Comparison of ENCODE assay signal across 8 cellular contexts in genomic region chr1:31065310-31066217, GRCh38. TPM values are rescaled to one million over a fixed set of nuclear protein-coding genes. Genes with fewer than 3 reads are reported as not detected.
DNase-seq lines count a peak whose midpoint lies in the region; ATAC-seq, FAIRE-seq and TF ChIP-seq lines count a peak whose summit lies in the region.

PUM1 (minus strand) TSS chr1:31065717; CDS start chr1:31059566, 6,151 bp downstream.

- H3K27ac ChIP-seq in adrenal gland, result peak within 1 kb of the TSS; percentile 42 to 96 (median 91)
- peak within 1 kb of the TSS; percentile 79 to 97 (median 91) for H3K27ac ChIP-seq in heart right ventricle
- peak within 1 kb of the TSS; percentile 98 for H3K27ac ChIP-seq in upper lobe of right lung

- peak; percentile 99 for FAIRE-seq in GM12891 (lab: Jason Lieb, UNC)

- WGBS in adrenal gland, 4 donors, result 0 to 3% (median 2%) methylated on average over 15 to 72 of the region's 72 CpGs
- 1% methylated on average over 72 of the region's 72 CpGs for WGBS in heart right ventricle, 2 donors

- no peaks in the 10 kb centered on the region for H3K27me3 ChIP-seq in adrenal gland
- H3K27me3 ChIP-seq in heart right ventricle, result no peaks in the 10 kb centered on the region
- no peaks in the 10 kb centered on the region for H3K27me3 ChIP-seq in upper lobe of right lung

- H3K27ac Mint-ChIP-seq in T-cell, result peak within 1 kb of the TSS; percentile 97 to 99

- intact Hi-C loops in adrenal gland (cut with DNase I), result loop anchor here in 1 of 2 donors (10.0 kb wide), 1 partner anchor 99 kb away; no protein-coding TSS in a partner anchor
- intact Hi-C loops in heart right ventricle (cut with DNase I), result loop anchor here in 5 of 10 donors (10.0 kb wide), 3 partner anchors 51 to 101 kb away; no protein-coding TSS in a partner anchor
- intact Hi-C loops in posterior vena cava (cut with DNase I), result loop anchor here in 1 of 2 donors (2.0 kb wide), 1 partner anchor 53 kb away; no protein-coding TSS in a partner anchor
- intact Hi-C loops in upper lobe of right lung (cut with DNase I), result no loop called here

- peaks cover 30 to 38% (median 31%) of the 10 kb centered on the region in 3 donors for H3K4me1 Mint-ChIP-seq in T-cell

- POLR2A ChIA-PET in T-cell (lab: Charles Lee), result interaction anchor here in 1 of 2 donors (0.6 kb wide), 1 partner anchor 15 kb away, joined by 5 read pairs; no protein-coding TSS in a partner anchor

- peak in 3 of 6 experiments; percentile 12 to 51 (median 39) for TF ChIP-seq CTCF in adrenal gland (IDR thresholded peaks at IDR 0.05)
- peak in 3 of 9 donors; percentile 7 to 19 (median 18) for TF ChIP-seq CTCF in heart right ventricle (IDR thresholded peaks at IDR 0.05)
- TF ChIP-seq CTCF in upper lobe of right lung (IDR thresholded peaks at IDR 0.05), result peak; percentile 8

- ATAC-seq in HG02840 (IDR thresholded peaks at IDR 0.05; ENCODE audit: low FRiP score, unreplicated experiment) (peak; percentile 90), T-cell (replicated peaks in 1 of 4) (peak; percentile 97 to 98 (median 97)), heart right ventricle (peak; percentile 99 to 100 (median 100)), upper lobe of right lung (peak; percentile 100)

- H3K27me3 Mint-ChIP-seq in T-cell, result no peaks in the 10 kb centered on the region

- peaks cover 2% of the 10 kb centered on the region for H3K36me3 Mint-ChIP-seq in T-cell

- TF ChIP-seq POLR2A in GM12891 (IDR thresholded peaks at IDR 0.05; ENCODE audit: low read depth, low read length), result peak; percentile 93
- peak; percentile 43 to 90 for TF ChIP-seq POLR2A in adrenal gland (IDR thresholded peaks at IDR 0.05)

- no peaks in the 10 kb centered on the region for H3K9me3 Mint-ChIP-seq in T-cell

- CTCF ChIA-PET in T-cell (lab: Charles Lee), result no interaction called here

- H3K4me3 Mint-ChIP-seq in T-cell, result peak within 1 kb of the TSS; percentile 98 to 100 (median 99)

- H3K9me3 ChIP-seq in adrenal gland (replicated peaks in 1 of 3) (no peaks in the 10 kb centered on the region), heart right ventricle (no peaks in the 10 kb centered on the region), upper lobe of right lung (no peaks in the 10 kb centered on the region)

- DNase-seq in GM12891 (ENCODE audit: insufficient read length, low spot score) (peak; percentile 85), NCI-H1436 treated with DMSO at 0.1 percent for 48 hours (lab: John Stamatoyannopoulos, UW) (peak; percentile 88), T-cell (peak; percentile 95 to 99 (median 98)), adrenal gland (peak; percentile 99 to 100 (median 99)), heart right ventricle (peak; percentile 96 to 97), posterior vena cava (ENCODE audit: low spot score) (peak; percentile 98), upper lobe of right lung (peak; percentile 99)

- peaks cover 18 to 35% of the 10 kb centered on the region in 2 donors for H3K4me1 ChIP-seq in adrenal gland (replicated peaks in 1 of 2)
- H3K4me1 ChIP-seq in heart right ventricle, result peaks cover 0 to 38% (median 35%) of the 10 kb centered on the region in 9 donors
- peaks cover 26% of the 10 kb centered on the region for H3K4me1 ChIP-seq in upper lobe of right lung

- H3K36me3 ChIP-seq in adrenal gland (replicated peaks in 1 of 2), result no peaks in the 10 kb centered on the region
- peaks cover 0 to 5% (median 0%) of the 10 kb centered on the region in 9 donors for H3K36me3 ChIP-seq in heart right ventricle
- H3K36me3 ChIP-seq in upper lobe of right lung, result no peaks in the 10 kb centered on the region

- H3K4me3 ChIP-seq in adrenal gland (peak within 1 kb of the TSS; percentile 21 to 89 (median 88)), heart right ventricle (peak within 1 kb of the TSS; percentile 46 to 78 (median 68)), upper lobe of right lung (peak within 1 kb of the TSS; percentile 90)

TF ChIP-seq in GM12891, 5 proteins besides CTCF, POLR2A, EP300 and RAD21:
- TF ChIP-seq TAF1 (IDR thresholded peaks at IDR 0.05; ENCODE audit: low read depth, low read length) (peak; percentile 91), POLR2AphosphoS5 (IDR thresholded peaks at IDR 0.05; ENCODE audit: low read depth, low read length) (peak; percentile 94), PAX5 (IDR thresholded peaks at IDR 0.05; ENCODE audit: insufficient read depth, low read length, severe bottlenecking) (peak; percentile 53), SPI1 (IDR thresholded peaks at IDR 0.05; ENCODE audit: low read depth, low read length) (no peak), POU2F2 (IDR thresholded peaks at IDR 0.05; ENCODE audit: low read depth, low read length) (peak; percentile 81; the same call in 1 of the 2 replicates)
TF ChIP-seq in GM12891: peak in this region for 4.

RNA-seq across cellular contexts. Expression of gene PUM1, which starts in this region (rescaled TPM):
- 22.7 TPM for polyA plus RNA-seq in GM12891 (2012; ENCODE audit: low read depth, missing spikeins)
- total RNA-seq in T-cell (100 to 1,000 TPM; 146 to 229 (median 154) TPM), adrenal gland (100 to 1,000 TPM in 5 of 8 donors, 10 to 100 TPM in 3; 72.0 to 167 (median 105) TPM), heart right ventricle (10 to 100 TPM; 69.7 to 91.2 (median 82.9) TPM), posterior vena cava (10 to 100 TPM; 73.2 to 87.9 TPM), upper lobe of right lung (117 TPM)
- polyA plus RNA-seq in adrenal gland (10 to 100 TPM; 22.6 to 57.8 (median 35.0) TPM), heart right ventricle (10 to 100 TPM; 13.5 to 27.4 TPM)

Comparison
In these comparisons a context has a peak if more than half of its experiments do, and no peak if none do; other contexts are left out.
1. Peak in every context shown above with its lines: DNase-seq, ATAC-seq, H3K4me3 ChIP-seq and H3K27ac ChIP-seq.